ENCODE assay signal across 8 cellular contexts in the genomic region with DNA sequence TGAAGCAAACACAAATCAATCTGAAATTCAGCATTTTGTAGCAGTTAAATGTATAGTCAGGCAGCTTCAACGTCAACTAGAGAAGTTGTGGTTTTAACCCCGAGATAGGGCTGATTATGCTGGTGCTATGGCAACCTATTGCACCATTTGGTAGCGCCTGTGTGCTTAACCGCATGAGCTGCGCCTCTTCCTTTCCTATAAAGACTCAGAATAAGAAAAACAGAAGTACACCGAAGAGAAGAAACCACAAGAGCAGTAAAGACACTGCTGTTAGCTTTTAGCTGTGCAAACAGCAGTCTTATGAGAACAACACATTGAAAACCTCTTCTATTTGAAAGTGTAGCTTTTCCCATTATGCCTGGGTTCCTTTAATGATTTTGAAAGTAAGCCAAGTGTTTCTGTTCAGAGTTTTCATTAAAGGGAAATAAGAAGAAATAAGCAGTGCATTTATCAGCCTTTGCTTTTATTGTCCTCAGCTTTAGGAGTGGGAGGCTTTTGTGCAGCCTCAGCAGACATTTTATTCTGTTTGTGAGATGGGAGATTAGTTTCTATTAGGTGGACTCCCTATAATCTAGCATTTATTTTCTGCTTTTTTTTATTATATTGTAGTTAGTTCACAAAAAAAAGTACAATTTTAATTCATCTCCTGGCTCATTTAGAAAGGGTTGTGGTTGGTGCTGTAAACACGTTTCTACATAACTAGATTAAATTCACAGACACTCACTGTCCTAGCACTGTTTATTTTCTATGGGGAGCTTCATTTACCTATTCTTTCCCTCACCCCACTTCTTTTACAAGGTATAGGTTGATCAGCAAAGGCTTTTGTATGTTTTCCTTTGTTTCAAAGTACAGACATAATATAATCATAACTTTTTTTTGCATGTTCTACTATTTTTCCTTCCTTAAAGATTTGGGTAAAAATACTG. TPM values are rescaled to one million over a fixed set of nuclear protein-coding genes. Genes with fewer than 3 reads are reported as not detected.
DNase-seq lines count a peak whose midpoint lies in the region; ATAC-seq, FAIRE-seq and TF ChIP-seq lines count a peak whose summit lies in the region.

No MANE protein-coding gene starts in this region.

- peak overlapping the region; percentile 61 for H3K4me3 Mint-ChIP-seq in activated CD4-positive, alpha-beta T cell treated with anti-CD3 and anti-CD28 coated beads for 36 hours

- WGBS in A549 (ENCODE audit: missing lambda C conversion rate), result 58% methylated on average over 7 of the region's 7 CpGs
- WGBS in ectodermal cell, 2 experiments, result 63 to 80% methylated on average over 6 to 7 of the region's 7 CpGs

- DNase-seq in A549 (ENCODE audit: low read depth in 1 of 2, low spot score in 1 of 2), result no peak
- DNase-seq in NCI-H345 (lab: John Stamatoyannopoulos, UW), result peak; percentile 47
- DNase-seq in activated CD4-positive, alpha-beta T cell treated with anti-CD3 and anti-CD28 coated beads for 36 hours, result peak; percentile 89
- DNase-seq in stimulated activated CD8-positive, alpha-beta memory T cell treated with anti-CD3 and anti-CD28 coated beads, Interleukin-7, amount 100 ng/mL, for 24 hours (ENCODE audit: low read depth), result peak; percentile 51

- no peak for FAIRE-seq in A549 (lab: Jason Lieb, UNC)

- no peak for TF ChIP-seq CTCF in A549 (IDR thresholded peaks at IDR 0.05)

- peaks cover 56% of the 10 kb centered on the region for H3K36me3 Mint-ChIP-seq in activated CD4-positive, alpha-beta T cell treated with anti-CD3 and anti-CD28 coated beads for 36 hours (ENCODE audit: low read depth)

- POLR2A ChIA-PET in A549 (lab: Yijun Ruan, JAX), result no interaction called here
- POLR2A ChIA-PET in activated CD4-positive, alpha-beta T cell treated with anti-CD3 and anti-CD28 coated beads for 36 hours (lab: Charles Lee), result interaction anchor here (0.6 to 2.8 kb wide), 17 partner anchors 9 to 516 kb away, joined by 3 to 16 read pairs (median 5); a partner anchor contains a TSS

- no peaks in the 10 kb centered on the region for H3K4me1 ChIP-seq in A549
- H3K4me1 ChIP-seq in ectodermal cell (ENCODE audit: control insufficient read depth, insufficient read depth, low read length), result peaks cover 11% of the 10 kb centered on the region
- peaks cover 3 to 4% of the 10 kb centered on the region in 2 donors for H3K4me1 ChIP-seq in mucosa of rectum (ENCODE audit: control insufficient read depth in 2 of 2, insufficient read depth in 2 of 2, low read length in 2 of 2)

- no peak for TF ChIP-seq POLR2A in A549 (IDR thresholded peaks at IDR 0.05; ENCODE audit: low read length)

- H3K27me3 ChIP-seq in ectodermal cell (ENCODE audit: control insufficient read depth, insufficient read depth, low read length, poor library complexity, severe bottlenecking) (no peaks in the 10 kb centered on the region), mucosa of rectum (ENCODE audit: control insufficient read depth in 2 of 2, insufficient read depth in 2 of 2, low read length in 2 of 2) (no peaks in the 10 kb centered on the region)

- intact Hi-C loops in activated CD4-positive, alpha-beta T cell treated with anti-CD3 and anti-CD28 coated beads for 36 hours (cut with DNase I, micrococcal nuclease), result loop anchor here (1.0 to 10.0 kb wide), 14 partner anchors 13 to 907 kb away; a partner anchor contains a TSS

- peaks cover 85% of the 10 kb centered on the region for H3K4me1 Mint-ChIP-seq in activated CD4-positive, alpha-beta T cell treated with anti-CD3 and anti-CD28 coated beads for 36 hours

- peak overlapping the region in 1 of 2 donors; percentile 56 for H3K9ac ChIP-seq in mucosa of rectum (ENCODE audit: low read depth in 1 of 2, low read length in 2 of 2)

- peak overlapping the region; percentile 96 for H3K27ac Mint-ChIP-seq in activated CD4-positive, alpha-beta T cell treated with anti-CD3 and anti-CD28 coated beads for 36 hours

- no peak for TF ChIP-seq EP300 in A549 (IDR thresholded peaks at IDR 0.05)

- H3K9me3 Mint-ChIP-seq in activated CD4-positive, alpha-beta T cell treated with anti-CD3 and anti-CD28 coated beads for 36 hours (ENCODE audit: low read depth), result no peaks in the 10 kb centered on the region

- H3K4me2 ChIP-seq in A549, result peak overlapping the region; percentile 20; the same call in 1 of the 3 replicates

- CTCF ChIA-PET in A549 (lab: Yijun Ruan, JAX), result interaction anchor here (0.7 kb wide), 2 partner anchors 201 to 324 kb away, joined by 3 read pairs; no protein-coding TSS in a partner anchor
- CTCF ChIA-PET in activated CD4-positive, alpha-beta T cell treated with anti-CD3 and anti-CD28 coated beads for 36 hours (lab: Charles Lee), result interaction anchor here (0.6 to 7.7 kb wide), 18 partner anchors 10 to 766 kb away, joined by 3 to 58 read pairs (median 4); no protein-coding TSS in a partner anchor

- no peak for ATAC-seq in A549
- peak; percentile 98 for ATAC-seq in GM18520 (IDR thresholded peaks at IDR 0.05; ENCODE audit: unreplicated experiment)
- peak; percentile 94 for ATAC-seq in HG03039 (IDR thresholded peaks at IDR 0.05; ENCODE audit: unreplicated experiment)
- peak; percentile 76 for ATAC-seq in activated CD4-positive, alpha-beta T cell treated with anti-CD3 and anti-CD28 coated beads for 36 hours

- H3K4me3 ChIP-seq in A549 (no peak overlapping the region), ectodermal cell (ENCODE audit: insufficient read depth, low read depth, low read length) (no peak overlapping the region), mucosa of rectum (ENCODE audit: low read length in 2 of 2) (peak overlapping the region in 1 of 2 donors; percentile 58)

- H3K27ac ChIP-seq in A549 (no peak overlapping the region), ectodermal cell (ENCODE audit: insufficient read depth, low read depth, low read length, poor library complexity, severe bottlenecking) (peak overlapping the region; percentile 74), mucosa of rectum (ENCODE audit: low read depth in 2 of 2, low read length in 2 of 2) (peak overlapping the region; percentile 67 to 69)

- H3K36me3 ChIP-seq in ectodermal cell (ENCODE audit: control insufficient read depth, insufficient read depth, low read length) (no peaks in the 10 kb centered on the region), mucosa of rectum (ENCODE audit: control insufficient read depth in 2 of 2, insufficient read depth in 2 of 2, low read length in 2 of 2) (no peaks in the 10 kb centered on the region)

- H3K9me3 ChIP-seq in A549 (no peaks in the 10 kb centered on the region), ectodermal cell (ENCODE audit: control insufficient read depth, low read length) (no peaks in the 10 kb centered on the region), mucosa of rectum (ENCODE audit: control insufficient read depth in 2 of 2, low read length in 2 of 2) (no peaks in the 10 kb centered on the region)

- TF ChIP-seq RAD21 in A549 (conservative IDR thresholded peaks at IDR 0.05 in 1 of 2, IDR thresholded peaks at IDR 0.05 in 1 of 2), result no peak

- no peaks in the 10 kb centered on the region for H3K27me3 Mint-ChIP-seq in activated CD4-positive, alpha-beta T cell treated with anti-CD3 and anti-CD28 coated beads for 36 hours

TF ChIP-seq in A549, 52 proteins besides CTCF, POLR2A, EP300 and RAD21 (continues in another document):
- TF ChIP-seq RNF2 (IDR thresholded peaks at IDR 0.05; ENCODE audit: borderline replicate concordance, low read depth) (no peak), HOXA7 (CRISPR knock-in tag; IDR thresholded peaks at IDR 0.05) (no peak), EHMT2 (IDR thresholded peaks at IDR 0.05; ENCODE audit: low read depth) (no peak), HEYL (CRISPR knock-in tag; IDR thresholded peaks at IDR 0.05) (no peak), ZFP36 (IDR thresholded peaks at IDR 0.05; ENCODE audit: borderline replicate concordance, partially characterized antibody) (no peak), PHF8 (IDR thresholded peaks at IDR 0.05; ENCODE audit: borderline replicate concordance, low read depth) (no peak), ZC3H11A (IDR thresholded peaks at IDR 0.05) (no peak), CEBPB (IDR thresholded peaks at IDR 0.05) (no peak), FOXS1 (CRISPR knock-in tag; IDR thresholded peaks at IDR 0.05) (no peak), POLR2AphosphoS2 (conservative IDR thresholded peaks at IDR 0.05; ENCODE audit: low read length) (no peak), SMC3 (IDR thresholded peaks at IDR 0.05) (no peak), ESRRA (IDR thresholded peaks at IDR 0.05; ENCODE audit: borderline replicate concordance, low read length) (no peak), JUNB (IDR thresholded peaks at IDR 0.05) (no peak), RARB (CRISPR knock-in tag; IDR thresholded peaks at IDR 0.05) (no peak), EHF (CRISPR knock-in tag; IDR thresholded peaks at IDR 0.05) (no peak), ZNF302 (CRISPR knock-in tag; IDR thresholded peaks at IDR 0.05) (no peak)
- TF ChIP-seq, protein P1, sequence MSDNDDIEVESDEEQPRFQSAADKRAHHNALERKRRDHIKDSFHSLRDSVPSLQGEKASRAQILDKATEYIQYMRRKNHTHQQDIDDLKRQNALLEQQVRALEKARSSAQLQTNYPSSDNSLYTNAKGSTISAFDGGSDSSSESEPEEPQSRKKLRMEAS (IDR thresholded peaks at IDR 0.05), result no peak
- TF ChIP-seq, protein P2, sequence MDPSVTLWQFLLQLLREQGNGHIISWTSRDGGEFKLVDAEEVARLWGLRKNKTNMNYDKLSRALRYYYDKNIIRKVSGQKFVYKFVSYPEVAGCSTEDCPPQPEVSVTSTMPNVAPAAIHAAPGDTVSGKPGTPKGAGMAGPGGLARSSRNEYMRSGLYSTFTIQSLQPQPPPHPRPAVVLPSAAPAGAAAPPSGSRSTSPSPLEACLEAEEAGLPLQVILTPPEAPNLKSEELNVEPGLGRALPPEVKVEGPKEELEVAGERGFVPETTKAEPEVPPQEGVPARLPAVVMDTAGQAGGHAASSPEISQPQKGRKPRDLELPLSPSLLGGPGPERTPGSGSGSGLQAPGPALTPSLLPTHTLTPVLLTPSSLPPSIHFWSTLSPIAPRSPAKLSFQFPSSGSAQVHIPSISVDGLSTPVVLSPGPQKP (IDR thresholded peaks at IDR 0.05; ENCODE audit: low read depth, low read length), result no peak

RNA-seq across cellular contexts. Expression of a gene that starts 43.3 kb away (rescaled TPM):
- polyA plus RNA-seq in A549 (2011; rRNA removed) (not detected in 2 replicates), A549 (2017; fragmentation: RNase III; extraction: RNeasy Plus Mini Kit Qiagen cat#74134 plus additional on column Dnase treatment) (not detected in 3 replicates)
- not detected in 2 replicates for polyA plus RNA-seq in A549 (2012; cell fraction: cytosol; rRNA removed)
- not detected in 2 replicates for polyA plus RNA-seq in A549 (2012; cell fraction: nucleus; rRNA removed)
- not detected in 2 replicates for polyA minus RNA-seq in A549 (2011; rRNA and poly(A)+ RNA removed)
- total RNA-seq in activated CD4-positive, alpha-beta T cell treated with anti-CD3 and anti-CD28 coated beads for 36 hours, result 100 to 1,000 TPM; 458 to 564 TPM
- not detected for polyA plus RNA-seq in ectodermal cell (2013, experiment 1 of 4)
- polyA plus RNA-seq in ectodermal cell (2013, experiment 2 of 4), result not detected
- polyA plus RNA-seq in ectodermal cell (2013, experiment 3 of 4), result not detected
- not detected for polyA plus RNA-seq in ectodermal cell (2013, experiment 4 of 4)

Comparison
In these comparisons a context has a peak if more than half of its experiments do, and no peak if none do; other contexts are left out.
1. ATAC-seq: peak in GM18520 (single experiment), HG03039 (single experiment) and activated CD4-positive, alpha-beta T cell treated with anti-CD3 and anti-CD28 coated beads for 36 hours (single experiment); none in A549 (0 of 2).
2. DNase-seq: peak in NCI-H345 (single experiment), activated CD4-positive, alpha-beta T cell treated with anti-CD3 and anti-CD28 coated beads for 36 hours (single experiment) and stimulated activated CD8-positive, alpha-beta memory T cell treated with anti-CD3 and anti-CD28 coated beads, Interleukin-7, amount 100 ng/mL, for 24 hours (single experiment); none in A549 (0 of 2).
3. H3K27ac ChIP-seq: peak in ectodermal cell (single experiment) and mucosa of rectum (2 of 2); none in A549 (0 of 2).